ENCODE assay signal across 8 cellular contexts in the genomic region with DNA sequence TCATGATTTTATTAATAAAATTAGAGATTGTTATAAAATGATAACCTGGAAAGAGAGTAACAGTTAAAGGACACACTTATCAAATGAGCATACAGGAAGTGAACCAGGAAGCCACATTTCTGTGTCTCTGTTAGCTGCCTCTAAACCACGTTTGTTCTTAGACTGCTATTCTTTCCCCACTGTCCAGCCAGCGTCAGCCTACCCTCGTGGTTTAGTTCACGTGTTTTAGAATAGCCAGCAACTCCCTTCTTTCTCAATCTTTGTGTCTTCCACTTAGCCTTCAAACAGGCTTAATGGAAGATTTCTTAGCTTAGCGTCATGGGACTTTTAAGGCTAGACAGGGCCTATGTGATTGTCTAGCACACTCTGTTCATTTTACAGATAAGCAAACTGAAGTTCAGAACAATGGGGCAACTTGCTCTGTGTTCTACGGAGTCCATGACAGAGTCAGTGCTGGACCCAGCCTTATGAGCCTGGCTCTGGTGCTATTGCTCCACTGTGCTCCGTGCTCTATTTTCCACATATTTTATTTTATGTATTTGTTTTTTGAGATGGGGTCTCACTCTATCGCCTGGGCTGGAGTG. TPM values are rescaled to one million over a fixed set of nuclear protein-coding genes. Genes with fewer than 3 reads are reported as not detected.
DNase-seq lines count a peak whose midpoint lies in the region; ATAC-seq, FAIRE-seq and TF ChIP-seq lines count a peak whose summit lies in the region.
"Had no signal": no experiment of that assay in that cellular context is flagged by ENCODE, and none has a peak within 500 bp of the region (broad histone marks: within the 10 kb centered on the region; RNA-seq: fewer than 3 reads in every experiment).

No MANE protein-coding gene starts in this region.

- TF ChIP-seq CTCF in HL-60 (IDR thresholded peaks at IDR 0.05; ENCODE audit: insufficient read depth, low read length) (no peak), PC-9 (conservative IDR thresholded peaks at IDR 0.05) (no peak), dorsolateral prefrontal cortex (IDR thresholded peaks at IDR 0.05 in 54 of 56, conservative IDR thresholded peaks at IDR 0.05 in 2 of 56; ENCODE audit: low read depth in 1 of 56, partially characterized antibody in 56 of 56) (no peak)

- H3K27me3 ChIP-seq in HL-60 (ENCODE audit: insufficient read depth, poor library complexity, severe bottlenecking): no peaks in the 10 kb centered on the region
- H3K27me3 ChIP-seq in PC-9 (ENCODE audit: insufficient read depth, low read depth): no peaks in the 10 kb centered on the region
- no peaks in the 10 kb centered on the region for H3K27me3 ChIP-seq in dorsolateral prefrontal cortex

- intact Hi-C loops in PC-9 (cut with micrococcal nuclease; ENCODE audit: unreplicated experiment): no loop called here
- intact Hi-C loops in dorsolateral prefrontal cortex (cut with DNase I): no loop called here
- intact Hi-C loops in sciatic nerve (cut with DNase I): no loop called here

- no peak for TF ChIP-seq POLR2A in H54 (IDR thresholded peaks at IDR 0.05; ENCODE audit: low read depth, low read length)

- ATAC-seq in sciatic nerve (peak; percentile 79), HG02571 (IDR thresholded peaks at IDR 0.05; ENCODE audit: unreplicated experiment) (no peak)

- no peak overlapping the region for H3K4me3 ChIP-seq in HL-60 (replicated peaks; ENCODE audit: insufficient read depth, low read length)
- H3K4me3 ChIP-seq in PC-9: no peak overlapping the region
- no peak overlapping the region for H3K4me3 ChIP-seq in dorsolateral prefrontal cortex

- BruUV-seq in PC-9 (replicated peaks; lab: Mats Ljungman, UMichigan): no TSS peak

- H3F3A ChIP-seq in PC-9 (ENCODE audit: insufficient read depth, low read depth): peaks cover 41% of the 10 kb centered on the region

- H3K4me1 ChIP-seq in PC-9 (replicated peaks; ENCODE audit: insufficient read depth): peaks cover 50% of the 10 kb centered on the region

- H2AFZ ChIP-seq in PC-9: no peak overlapping the region

- peak in 1 of 2 experiments; percentile 79 for DNase-seq in HL-60 (ENCODE audit: low read depth in 1 of 2, low spot score in 1 of 2)
- no peak for DNase-seq in PC-9
- DNase-seq in dorsolateral prefrontal cortex: peak in 2 of 10 donors; percentile 25 to 32
- DNase-seq in sciatic nerve (ENCODE audit: low spot score): no peak
- no peak for DNase-seq in GM19238 (ENCODE audit: insufficient read length, low spot score)
- no peak for DNase-seq in H54 (ENCODE audit: insufficient read length, low spot score)
- DNase-seq: activated CD4-positive, CD25-positive, alpha-beta regulatory T cell treated with anti-CD3 and anti-CD28 coated beads, Interleukin-2, amount 50 U/mL, for 72 hours had no signal

- H3K9me3 ChIP-seq in PC-9 (ENCODE audit: insufficient read depth, low read depth): no peaks in the 10 kb centered on the region

- H3K4me2 ChIP-seq in PC-9: 0 out of 2 replicates have a peak overlapping the region, but pooled peaks have one; percentile 70

- POLR2A ChIA-PET in PC-9 (lab: Charles Lee; ENCODE audit: unreplicated experiment): no interaction called here

- H3K9me2 ChIP-seq in PC-9 (ENCODE audit: insufficient read depth): no peaks in the 10 kb centered on the region

- H3K79me2 ChIP-seq in PC-9 (ENCODE audit: low read depth): peaks cover 11% of the 10 kb centered on the region

- no peak for FAIRE-seq in H54 (lab: Jason Lieb, UNC)

- H4K20me1 ChIP-seq in PC-9 (ENCODE audit: insufficient read depth): no peaks in the 10 kb centered on the region

- CTCF ChIA-PET in PC-9 (lab: Charles Lee): no interaction called here

- no peaks in the 10 kb centered on the region for H3K36me3 ChIP-seq in PC-9 (ENCODE audit: low read depth)

- H3K27ac ChIP-seq in HL-60 (replicated peaks) (peak overlapping the region; percentile 63), PC-9 (no peak overlapping the region), dorsolateral prefrontal cortex (peak overlapping the region in 31 of 59 donors; percentile 8 to 82 (median 40))

RNA-seq across cellular contexts. Expression of a gene that starts 27.2 kb away (rescaled TPM):
- total RNA-seq in PC-9 (2021): 3.2 and 5.8 TPM in 2 replicates
- total RNA-seq in dorsolateral prefrontal cortex: 100 to 1,000 TPM in 104 of 120 experiments, 10 to 100 TPM in 16; 45.6 to 169 (median 124) TPM
- 38.2 TPM for total RNA-seq in sciatic nerve
